In the genomic region with DNA sequence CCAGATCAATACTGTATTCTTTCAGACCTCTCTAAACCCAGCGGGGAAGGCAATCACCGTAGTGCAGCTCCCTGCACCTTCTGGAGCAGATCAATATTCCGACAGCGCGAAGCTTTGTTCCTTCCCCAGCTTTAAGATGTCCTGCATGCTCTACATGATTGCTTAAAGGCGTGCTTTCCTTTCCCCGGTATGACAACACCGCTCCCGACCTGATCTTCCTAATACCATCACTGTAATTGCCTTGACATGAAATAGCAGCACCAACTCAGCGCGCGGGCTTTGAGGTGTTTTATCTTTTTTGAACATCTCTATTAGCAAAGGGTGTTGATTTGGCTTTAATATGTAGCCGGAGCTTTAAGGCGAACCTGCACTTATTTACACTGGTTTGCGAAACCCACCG, we compare ENCODE assay signal across 17 cellular contexts.
DNase-seq lines count a peak whose midpoint lies in the region; ATAC-seq and TF ChIP-seq lines count a peak whose summit lies in the region.
"Had no signal": no experiment of that assay in that cellular context is flagged by ENCODE, and none has a peak within 500 bp of the region (broad histone marks: within the 10 kb centered on the region; RNA-seq: fewer than 3 reads in every experiment).

No MANE protein-coding gene starts in this region.

- no peaks in the 10 kb centered on the region for H3K27me3 ChIP-seq in A673 (replicated peaks; ENCODE audit: insufficient read depth, low read depth, low read length, poor library complexity)
- no peaks in the 10 kb centered on the region for H3K27me3 ChIP-seq in GM23338 (ENCODE audit: insufficient read depth)
- H3K27me3 ChIP-seq in neural progenitor cell: no peaks in the 10 kb centered on the region

- H3K4me1 Mint-ChIP-seq in GM23338: no peaks in the 10 kb centered on the region; the same call in 2 of the 3 replicates
- peaks cover 8% of the 10 kb centered on the region for H3K4me1 Mint-ChIP-seq in glutamatergic neuron (ENCODE audit: low read depth, unreplicated experiment)
- H3K4me1 Mint-ChIP-seq in neural progenitor cell: peaks cover 48% of the 10 kb centered on the region
- H3K4me1 Mint-ChIP-seq in endothelial cell (ENCODE audit: unreplicated experiment): no peaks in the 10 kb centered on the region
- H3K4me1 Mint-ChIP-seq: CD4-positive, alpha-beta memory T cell; IgD-negative memory B cell had no signal

- no peak overlapping the region for H3K4me3 ChIP-seq in A673 (ENCODE audit: low read depth, low read length, poor library complexity, severe bottlenecking)
- no peak overlapping the region for H3K4me3 ChIP-seq in GM23338
- no peak overlapping the region for H3K4me3 ChIP-seq in neural progenitor cell
- H3K4me3 ChIP-seq: GM23248 had no signal

- POLR2A ChIA-PET in A673 (lab: Charles Lee; ENCODE audit: low non-redundant PET): interaction anchor here (0.5 to 0.6 kb wide), 2 partner anchors 138 to 198 kb away, joined by 3 to 10 read pairs; no protein-coding TSS in a partner anchor

- no peak overlapping the region for H3K4me2 ChIP-seq in GM23338
- H3K4me2 ChIP-seq in neural progenitor cell: no peak overlapping the region

- BruUV-seq in A673 (replicated peaks; lab: Mats Ljungman, UMichigan): no TSS peak

- DNase-seq in A673 (ENCODE audit: low spot score) (peak; percentile 73), GM23338 (ENCODE audit: low spot score) (no peak), glutamatergic neuron (peak; percentile 43), neural progenitor cell (ENCODE audit: low spot score) (no peak), endothelial cell (ENCODE audit: low spot score) (no peak), SW480 (ENCODE audit: low spot score) (no peak)
- DNase-seq: 8988T, ACHN, DND-41, GF-D8, GM23248, H7 had no signal

- H3K4me3 Mint-ChIP-seq in GM23338: no peak overlapping the region
- H3K4me3 Mint-ChIP-seq in glutamatergic neuron (ENCODE audit: unreplicated experiment): peak overlapping the region; percentile 36
- H3K4me3 Mint-ChIP-seq in neural progenitor cell: no peak overlapping the region
- H3K4me3 Mint-ChIP-seq in endothelial cell (ENCODE audit: unreplicated experiment): no peak overlapping the region
- H3K4me3 Mint-ChIP-seq: CD4-positive, alpha-beta memory T cell; IgD-negative memory B cell had no signal

- peaks cover 95% of the 10 kb centered on the region for H3K4me1 ChIP-seq in A673 (ENCODE audit: insufficient read depth, low read length, poor library complexity, severe bottlenecking)
- H3K4me1 ChIP-seq in GM23338 (ENCODE audit: insufficient read depth): 0 out of 2 replicates have a peak, but pooled peaks cover 3% of the 10 kb centered on the region
- H3K4me1 ChIP-seq in neural progenitor cell: peaks cover 4% of the 10 kb centered on the region

- H3F3A ChIP-seq in GM23338 (replicated peaks; ENCODE audit: low read depth) (no peaks in the 10 kb centered on the region), neural progenitor cell (ENCODE audit: low read depth) (no peaks in the 10 kb centered on the region)

- TF ChIP-seq CTCF in A673 (conservative IDR thresholded peaks at IDR 0.05; ENCODE audit: low read depth, low read length) (no peak), GM23338 (conservative IDR thresholded peaks at IDR 0.05; ENCODE audit: low read depth in 2 of 2) (no peak), glutamatergic neuron (IDR thresholded peaks at IDR 0.05; ENCODE audit: partially characterized antibody, unreplicated experiment) (no peak), neural progenitor cell (IDR thresholded peaks at IDR 0.05) (no peak), endothelial cell (IDR thresholded peaks at IDR 0.05; ENCODE audit: unreplicated experiment) (no peak)

- H3K79me2 ChIP-seq in GM23338 (replicated peaks; ENCODE audit: insufficient read depth) (no peaks in the 10 kb centered on the region), neural progenitor cell (ENCODE audit: low read depth) (no peaks in the 10 kb centered on the region)

- peaks cover 3% of the 10 kb centered on the region; the same call in 1 of the 2 replicates for H3K9me2 ChIP-seq in GM23338 (ENCODE audit: insufficient read depth)

- H3K27ac Mint-ChIP-seq in GM23338 (no peak overlapping the region), glutamatergic neuron (ENCODE audit: unreplicated experiment) (peak overlapping the region; percentile 14), neural progenitor cell (no peak overlapping the region), endothelial cell (ENCODE audit: unreplicated experiment) (no peak overlapping the region)
- H3K27ac Mint-ChIP-seq: CD4-positive, alpha-beta memory T cell; IgD-negative memory B cell had no signal

- ATAC-seq in GM23338 (no peak), GM18861 (IDR thresholded peaks at IDR 0.05; ENCODE audit: unreplicated experiment) (no peak), GM18502 (IDR thresholded peaks at IDR 0.05; ENCODE audit: poor library complexity, unreplicated experiment) (no peak)

- H3K27me3 Mint-ChIP-seq in GM23338 (ENCODE audit: insufficient read depth, low read depth, poor library complexity) (peaks cover 7% of the 10 kb centered on the region), glutamatergic neuron (ENCODE audit: unreplicated experiment) (peaks cover 3% of the 10 kb centered on the region), neural progenitor cell (ENCODE audit: insufficient read depth, low read depth) (peaks cover 5% of the 10 kb centered on the region), endothelial cell (ENCODE audit: unreplicated experiment) (no peaks in the 10 kb centered on the region)
- H3K27me3 Mint-ChIP-seq: CD4-positive, alpha-beta memory T cell; IgD-negative memory B cell had no signal

- H3K27ac ChIP-seq in A673 (ENCODE audit: low read depth, low read length, poor library complexity, severe bottlenecking): peak overlapping the region; percentile 84
- H3K27ac ChIP-seq in GM23338 (ENCODE audit: low read depth): no peak overlapping the region
- H3K27ac ChIP-seq in neural progenitor cell: no peak overlapping the region
- H3K27ac ChIP-seq: C4-2B, GM23248 had no signal

- H2AFZ ChIP-seq in GM23338: peak overlapping the region; percentile 81; the same call in 1 of the 2 replicates
- peak overlapping the region; percentile 36 for H2AFZ ChIP-seq in neural progenitor cell (replicated peaks)
- H2AFZ ChIP-seq: GM23248 had no signal

- H3K36me3 ChIP-seq in A673 (ENCODE audit: insufficient read depth, low read length, poor library complexity, severe bottlenecking): no peaks in the 10 kb centered on the region
- no peaks in the 10 kb centered on the region for H3K36me3 ChIP-seq in GM23338 (ENCODE audit: insufficient read depth)
- H3K36me3 ChIP-seq in neural progenitor cell: no peaks in the 10 kb centered on the region

- no peaks in the 10 kb centered on the region for H4K20me1 ChIP-seq in GM23338 (replicated peaks; ENCODE audit: insufficient read depth)
- H4K20me1 ChIP-seq in neural progenitor cell (ENCODE audit: low read depth): no peaks in the 10 kb centered on the region

- no peak overlapping the region for H3K9ac ChIP-seq in neural progenitor cell
- H3K9ac ChIP-seq: GM23248 had no signal

- intact Hi-C loops in A673 (cut with micrococcal nuclease; ENCODE audit: unreplicated experiment): no loop called here

- H3K9me3 ChIP-seq in A673 (ENCODE audit: low read depth, low read length, poor library complexity, severe bottlenecking) (no peaks in the 10 kb centered on the region), neural progenitor cell (ENCODE audit: low read depth) (no peaks in the 10 kb centered on the region)

- H3K36me3 Mint-ChIP-seq in GM23338 (ENCODE audit: low read depth) (no peaks in the 10 kb centered on the region), glutamatergic neuron (ENCODE audit: unreplicated experiment) (no peaks in the 10 kb centered on the region), neural progenitor cell (no peaks in the 10 kb centered on the region), endothelial cell (ENCODE audit: low read depth, unreplicated experiment) (no peaks in the 10 kb centered on the region)
- H3K36me3 Mint-ChIP-seq: CD4-positive, alpha-beta memory T cell had no signal

- H3K9me3 Mint-ChIP-seq in GM23338: no peaks in the 10 kb centered on the region
- H3K9me3 Mint-ChIP-seq in glutamatergic neuron (ENCODE audit: unreplicated experiment): no peaks in the 10 kb centered on the region
- H3K9me3 Mint-ChIP-seq in neural progenitor cell: no peaks in the 10 kb centered on the region
- no peaks in the 10 kb centered on the region for H3K9me3 Mint-ChIP-seq in endothelial cell (ENCODE audit: unreplicated experiment)

- CTCF ChIA-PET in A673 (lab: Charles Lee): no interaction called here

TF ChIP-seq in GM23338, 12 proteins besides CTCF, POLR2A, EP300 and RAD21 (continues in another document):
- TF ChIP-seq ZNF331 (CRISPR knock-in tag; IDR thresholded peaks at IDR 0.05; ENCODE audit: low read depth) (no peak), ZNF114 (CRISPR knock-in tag; IDR thresholded peaks at IDR 0.05) (no peak)

Comparison
In these comparisons a context has a peak if more than half of its experiments do, and no peak if none do; other contexts are left out.
1. DNase-seq: peak in A673 (single experiment) and glutamatergic neuron (single experiment); none in GM23338 (single experiment), neural progenitor cell (single experiment), endothelial cell (single experiment) and SW480 (single experiment).